Comparison of ENCODE assay signal across 21 cellular contexts in the genomic region with DNA sequence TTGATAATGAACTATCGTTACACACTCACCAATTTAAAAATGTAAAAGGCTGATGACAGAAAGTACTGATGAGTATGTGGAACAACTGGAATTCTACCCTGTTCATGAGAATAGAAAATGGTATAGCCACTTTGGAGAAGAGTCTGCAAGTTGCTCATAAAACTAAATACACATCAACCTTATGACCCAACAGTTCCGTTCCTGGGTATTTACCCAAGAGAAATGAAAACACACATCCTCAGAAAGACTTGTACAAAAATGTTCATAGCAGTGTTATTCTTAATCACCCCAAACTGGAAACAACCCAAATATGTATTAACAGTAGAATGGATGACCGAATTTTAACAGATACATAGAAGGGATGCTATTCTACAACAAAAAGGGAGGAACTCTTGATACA.
A peak's percentile ranks its signal among the peaks of the same experiment; 100 is the strongest.
DNase-seq lines count a peak whose midpoint lies in the region; ATAC-seq and TF ChIP-seq lines count a peak whose summit lies in the region.
"Had no signal": no experiment of that assay in that cellular context is flagged by ENCODE, and none has a peak within 500 bp of the region (broad histone marks: within the 10 kb centered on the region; RNA-seq: fewer than 3 reads in every experiment).

No MANE protein-coding gene starts in this region.

- no peaks in the 10 kb centered on the region for H3K36me3 ChIP-seq in OCI-LY7 (ENCODE audit: insufficient read depth, low read length)
- H3K36me3 ChIP-seq: MG63 had no signal

- no peaks in the 10 kb centered on the region for H3K9me2 ChIP-seq in OCI-LY7 (ENCODE audit: insufficient read depth, low read length)

- no peak overlapping the region for H3K4me2 ChIP-seq in OCI-LY7 (ENCODE audit: low read length)

- no peak overlapping the region for H3K4me3 Mint-ChIP-seq in osteocyte (ENCODE audit: unreplicated experiment)
- H3K4me3 Mint-ChIP-seq: CD8-positive, alpha-beta memory T cell; IgD-negative memory B cell had no signal

- peaks cover 8% of the 10 kb centered on the region for H3K4me1 ChIP-seq in OCI-LY7 (ENCODE audit: insufficient read depth, low read length, poor library complexity, severe bottlenecking)

- no peaks in the 10 kb centered on the region for H4K20me1 ChIP-seq in OCI-LY7 (ENCODE audit: insufficient read depth, low read length)

- no peak overlapping the region for H2AFZ ChIP-seq in OCI-LY7 (ENCODE audit: low read length)

- no peaks in the 10 kb centered on the region for H3K9me3 Mint-ChIP-seq in osteocyte (ENCODE audit: unreplicated experiment)
- H3K9me3 Mint-ChIP-seq: CD8-positive, alpha-beta memory T cell; IgD-negative memory B cell had no signal

- no peaks in the 10 kb centered on the region for H3K79me2 ChIP-seq in OCI-LY7 (ENCODE audit: insufficient read depth, low read depth, low read length)

- peak overlapping the region; percentile 9 for H3K27ac Mint-ChIP-seq in osteocyte (ENCODE audit: unreplicated experiment)
- H3K27ac Mint-ChIP-seq: CD8-positive, alpha-beta memory T cell had no signal

- DNase-seq in EH (ENCODE audit: low read depth) = peak; percentile 54
- DNase-seq in astrocyte of the spinal cord (ENCODE audit: low read depth, low spot score) = peak; percentile 60
- DNase-seq in iris pigment epithelial cell (ENCODE audit: low read depth) = peak; percentile 21
- DNase-seq in osteocyte (ENCODE audit: extremely low spot score, unreplicated experiment) = no peak
- no peak for DNase-seq in C1 segment of cervical spinal cord (lab: John Stamatoyannopoulos, UW)
- no peak for DNase-seq in OCI-LY7 (ENCODE audit: low spot score)
- DNase-seq: 8988T; Calu3; CD8-positive, alpha-beta memory T cell; GF-D8; GOT3; HCEC 1CT; MG63; NCI-H1417; NCI-H1694 treated with DMSO at 0.1 percent for 48 hours; NCI-H2081 treated with DMSO at 0.1 percent for 48 hours; NCI-H2171 treated with DMSO at 0.1 percent for 48 hours; NCI-H524 treated with DMSO at 0.1 percent for 48 hours; Right ventricle myocardium superior had no signal

- no peaks in the 10 kb centered on the region for H3K9me3 ChIP-seq in OCI-LY7 (ENCODE audit: low read length)
- H3K9me3 ChIP-seq: MG63 had no signal

- H3K36me3 Mint-ChIP-seq in osteocyte (ENCODE audit: unreplicated experiment) = no peaks in the 10 kb centered on the region
- H3K36me3 Mint-ChIP-seq: CD8-positive, alpha-beta memory T cell; IgD-negative memory B cell had no signal

- ATAC-seq in GM18519 (IDR thresholded peaks at IDR 0.05; ENCODE audit: low FRiP score, unreplicated experiment) = no peak

- BruUV-seq in OCI-LY7 (replicated peaks; lab: Mats Ljungman, UMichigan) = no TSS peak

- intact Hi-C loops in OCI-LY7 (cut with micrococcal nuclease; ENCODE audit: unreplicated experiment) = no loop called here

- CTCF ChIA-PET in OCI-LY7 (lab: Charles Lee; ENCODE audit: unreplicated experiment) = no interaction called here

- no peak overlapping the region for H3K27ac ChIP-seq in OCI-LY7 (ENCODE audit: low read depth, low read length, poor library complexity, severe bottlenecking)

- H3K4me3 ChIP-seq in astrocyte of the spinal cord (ENCODE audit: low read depth, low read length) (no peak overlapping the region), OCI-LY7 (ENCODE audit: low read depth, low read length, poor library complexity, severe bottlenecking) (no peak overlapping the region)
- H3K4me3 ChIP-seq: MG63 had no signal

- POLR2A ChIA-PET in OCI-LY7 (lab: Charles Lee) = interaction anchor here (0.7 kb wide), 1 partner anchor 1716 kb away, joined by 3 read pairs; no protein-coding TSS in a partner anchor

- in situ Hi-C loops in astrocyte of the spinal cord (cut with HindIII; ENCODE audit: low sequenced_read_pairs) = no loop called here

- H3K27me3 Mint-ChIP-seq in osteocyte (ENCODE audit: unreplicated experiment) = peaks cover 11% of the 10 kb centered on the region

- TF ChIP-seq CTCF in astrocyte of the spinal cord (IDR thresholded peaks at IDR 0.05; ENCODE audit: low read depth, low read length) (no peak), osteocyte (IDR thresholded peaks at IDR 0.05) (no peak), OCI-LY7 (conservative IDR thresholded peaks at IDR 0.05; ENCODE audit: low read length) (no peak)

- H3K4me1 Mint-ChIP-seq in osteocyte (ENCODE audit: unreplicated experiment) = peaks cover 44% of the 10 kb centered on the region
- H3K4me1 Mint-ChIP-seq: CD8-positive, alpha-beta memory T cell had no signal

Comparison
In these comparisons a context has a peak if more than half of its experiments do, and no peak if none do; other contexts are left out.
1. DNase-seq: peak in EH (single experiment), astrocyte of the spinal cord (single experiment) and iris pigment epithelial cell (single experiment); none in osteocyte (single experiment), C1 segment of cervical spinal cord (0 of 14) and OCI-LY7 (single experiment).